ENCODE assay signal across 2 cellular contexts in the genomic region with DNA sequence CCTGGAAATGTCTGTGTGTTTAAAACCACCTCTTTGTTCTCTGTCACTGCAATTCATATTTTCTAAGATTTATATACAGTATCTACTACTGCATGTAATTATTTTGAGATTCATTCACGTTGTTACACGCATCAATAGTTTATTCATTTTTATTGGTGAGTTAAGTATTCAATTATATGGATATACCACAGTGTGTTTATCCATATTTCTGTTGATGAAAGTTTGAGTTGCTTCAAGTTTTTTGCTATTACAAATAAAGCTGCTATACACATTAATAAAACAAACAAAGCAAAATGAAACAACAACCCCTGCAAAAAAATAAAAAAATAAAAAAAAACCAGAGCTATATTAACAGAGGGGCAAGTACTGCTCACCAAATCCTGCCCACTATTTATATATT.
TF ChIP-seq lines count a peak whose summit lies in the region.

No MANE protein-coding gene starts in this region.

TF ChIP-seq in SK-N-SH, 30 proteins besides CTCF, POLR2A, EP300 and RAD21 (continued from another document):
- TF ChIP-seq MXI1 (IDR thresholded peaks at IDR 0.05; ENCODE audit: low read depth, low read length) = no peak
- no peak for TF ChIP-seq YY1 (IDR thresholded peaks at IDR 0.05; ENCODE audit: low read depth)
- no peak for TF ChIP-seq TEAD4 (IDR thresholded peaks at IDR 0.05; ENCODE audit: borderline replicate concordance, insufficient read depth)
- no peak for TF ChIP-seq FOXJ3 (CRISPR knock-in tag; IDR thresholded peaks at IDR 0.05)
- TF ChIP-seq, protein P1, sequence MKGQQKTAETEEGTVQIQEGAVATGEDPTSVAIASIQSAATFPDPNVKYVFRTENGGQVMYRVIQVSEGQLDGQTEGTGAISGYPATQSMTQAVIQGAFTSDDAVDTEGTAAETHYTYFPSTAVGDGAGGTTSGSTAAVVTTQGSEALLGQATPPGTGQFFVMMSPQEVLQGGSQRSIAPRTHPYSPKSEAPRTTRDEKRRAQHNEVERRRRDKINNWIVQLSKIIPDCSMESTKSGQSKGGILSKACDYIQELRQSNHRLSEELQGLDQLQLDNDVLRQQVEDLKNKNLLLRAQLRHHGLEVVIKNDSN (IDR thresholded peaks at IDR 0.05; ENCODE audit: borderline replicate concordance, low read depth) = no peak
- TF ChIP-seq, protein P2, sequence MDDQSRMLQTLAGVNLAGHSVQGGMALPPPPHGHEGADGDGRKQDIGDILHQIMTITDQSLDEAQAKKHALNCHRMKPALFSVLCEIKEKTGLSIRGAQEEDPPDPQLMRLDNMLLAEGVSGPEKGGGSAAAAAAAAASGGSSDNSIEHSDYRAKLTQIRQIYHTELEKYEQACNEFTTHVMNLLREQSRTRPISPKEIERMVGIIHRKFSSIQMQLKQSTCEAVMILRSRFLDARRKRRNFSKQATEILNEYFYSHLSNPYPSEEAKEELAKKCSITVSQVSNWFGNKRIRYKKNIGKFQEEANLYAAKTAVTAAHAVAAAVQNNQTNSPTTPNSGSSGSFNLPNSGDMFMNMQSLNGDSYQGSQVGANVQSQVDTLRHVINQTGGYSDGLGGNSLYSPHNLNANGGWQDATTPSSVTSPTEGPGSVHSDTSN (IDR thresholded peaks at IDR 0.05) = no peak
- no peak for TF ChIP-seq JUND (IDR thresholded peaks at IDR 0.05)
- TF ChIP-seq GABPA (IDR thresholded peaks at IDR 0.05; ENCODE audit: low read depth) = no peak

TF ChIP-seq in A549, 52 proteins besides CTCF, POLR2A, EP300 and RAD21 (continued from another document):
- TF ChIP-seq FOSB (CRISPR knock-in tag; IDR thresholded peaks at IDR 0.05) (no peak), SREBF2 (IDR thresholded peaks at IDR 0.05) (no peak), FOXS1 (CRISPR knock-in tag; IDR thresholded peaks at IDR 0.05) (no peak), MAZ (IDR thresholded peaks at IDR 0.05; ENCODE audit: borderline replicate concordance, low read depth, low read length) (no peak), ZSCAN20 (CRISPR knock-in tag; IDR thresholded peaks at IDR 0.05) (no peak), EHMT2 (IDR thresholded peaks at IDR 0.05; ENCODE audit: low read depth) (no peak), NR3C1 (IDR thresholded peaks at IDR 0.05) (no peak), HEYL (CRISPR knock-in tag; IDR thresholded peaks at IDR 0.05) (no peak), GATA3 (IDR thresholded peaks at IDR 0.05; ENCODE audit: borderline replicate concordance) (no peak), RARB (CRISPR knock-in tag; IDR thresholded peaks at IDR 0.05) (no peak)
- TF ChIP-seq, protein P3, sequence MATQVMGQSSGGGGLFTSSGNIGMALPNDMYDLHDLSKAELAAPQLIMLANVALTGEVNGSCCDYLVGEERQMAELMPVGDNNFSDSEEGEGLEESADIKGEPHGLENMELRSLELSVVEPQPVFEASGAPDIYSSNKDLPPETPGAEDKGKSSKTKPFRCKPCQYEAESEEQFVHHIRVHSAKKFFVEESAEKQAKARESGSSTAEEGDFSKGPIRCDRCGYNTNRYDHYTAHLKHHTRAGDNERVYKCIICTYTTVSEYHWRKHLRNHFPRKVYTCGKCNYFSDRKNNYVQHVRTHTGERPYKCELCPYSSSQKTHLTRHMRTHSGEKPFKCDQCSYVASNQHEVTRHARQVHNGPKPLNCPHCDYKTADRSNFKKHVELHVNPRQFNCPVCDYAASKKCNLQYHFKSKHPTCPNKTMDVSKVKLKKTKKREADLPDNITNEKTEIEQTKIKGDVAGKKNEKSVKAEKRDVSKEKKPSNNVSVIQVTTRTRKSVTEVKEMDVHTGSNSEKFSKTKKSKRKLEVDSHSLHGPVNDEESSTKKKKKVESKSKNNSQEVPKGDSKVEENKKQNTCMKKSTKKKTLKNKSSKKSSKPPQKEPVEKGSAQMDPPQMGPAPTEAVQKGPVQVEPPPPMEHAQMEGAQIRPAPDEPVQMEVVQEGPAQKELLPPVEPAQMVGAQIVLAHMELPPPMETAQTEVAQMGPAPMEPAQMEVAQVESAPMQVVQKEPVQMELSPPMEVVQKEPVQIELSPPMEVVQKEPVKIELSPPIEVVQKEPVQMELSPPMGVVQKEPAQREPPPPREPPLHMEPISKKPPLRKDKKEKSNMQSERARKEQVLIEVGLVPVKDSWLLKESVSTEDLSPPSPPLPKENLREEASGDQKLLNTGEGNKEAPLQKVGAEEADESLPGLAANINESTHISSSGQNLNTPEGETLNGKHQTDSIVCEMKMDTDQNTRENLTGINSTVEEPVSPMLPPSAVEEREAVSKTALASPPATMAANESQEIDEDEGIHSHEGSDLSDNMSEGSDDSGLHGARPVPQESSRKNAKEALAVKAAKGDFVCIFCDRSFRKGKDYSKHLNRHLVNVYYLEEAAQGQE (IDR thresholded peaks at IDR 0.05) = no peak
